In the genomic region with DNA sequence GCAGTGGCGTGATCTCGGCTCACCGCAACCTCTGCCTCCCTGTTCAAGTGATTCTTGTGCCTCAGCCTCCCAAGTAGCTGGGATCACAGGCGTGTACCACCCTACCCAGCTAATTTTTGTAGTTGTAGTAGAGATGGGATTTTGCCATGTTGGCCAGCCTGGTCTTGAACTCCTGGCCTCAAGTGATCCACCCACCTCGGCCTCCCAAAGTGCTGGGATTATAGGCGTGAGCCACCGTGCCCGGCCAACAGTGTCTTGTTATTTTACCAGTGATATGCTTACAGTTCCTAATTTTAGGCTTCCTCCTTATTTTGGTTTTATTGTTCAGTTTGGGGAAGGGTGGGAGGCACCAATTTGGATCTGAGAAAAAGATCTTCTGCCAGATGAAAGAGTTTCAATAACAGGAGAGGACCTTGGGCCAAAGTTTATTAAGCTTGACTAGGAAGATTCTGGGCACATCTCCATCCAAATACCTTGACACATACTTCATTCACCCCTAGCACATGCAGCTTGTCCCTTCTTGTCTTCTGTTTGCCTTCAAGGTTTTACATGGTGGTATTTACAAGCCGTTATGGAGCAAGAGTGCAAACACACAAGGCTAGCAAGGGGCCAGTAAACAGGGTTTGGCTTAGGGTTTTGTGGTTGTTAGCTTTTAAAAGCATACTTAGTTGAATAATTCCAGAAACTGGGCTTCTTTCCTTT, we compare ENCODE assay signal across 14 cellular contexts.
DNase-seq lines count a peak whose midpoint lies in the region; ATAC-seq and TF ChIP-seq lines count a peak whose summit lies in the region.
"Had no signal": no experiment of that assay in that cellular context is flagged by ENCODE, and none has a peak within 500 bp of the region (broad histone marks: within the 10 kb centered on the region; RNA-seq: fewer than 3 reads in every experiment).

No MANE protein-coding gene starts in this region.

- peak overlapping the region; percentile 12 for H3K27ac ChIP-seq in H9 (ENCODE audit: insufficient read length, low read depth, low read length)
- peak overlapping the region; percentile 42 to 50 for H3K27ac ChIP-seq in ascending aorta
- H3K27ac ChIP-seq: parathyroid adenoma, SJSA1 had no signal

- no peaks in the 10 kb centered on the region for H4K20me1 ChIP-seq in H9 (ENCODE audit: control insufficient read depth, insufficient read depth, insufficient read length)

- H3K27me3 ChIP-seq in H9 (ENCODE audit: insufficient read depth, low read length) (no peaks in the 10 kb centered on the region), ascending aorta (no peaks in the 10 kb centered on the region)
- H3K27me3 ChIP-seq: SJSA1 had no signal

- DNase-seq in H9 (no peak), ascending aorta (ENCODE audit: low spot score in 2 of 2) (no peak), glutamatergic neuron (no peak), sciatic nerve (ENCODE audit: low spot score) (no peak), NCI-H2107 (lab: John Stamatoyannopoulos, UW) (no peak), HFFc6 (no peak), COLO829 (ENCODE audit: low spot score) (no peak)
- DNase-seq in activated CD4-positive, alpha-beta T cell treated with anti-CD3 and anti-CD28 coated beads, Interleukin-2, amount 10 ng/mL, durations not matched to agents 7 days and 5 days: no peak
- DNase-seq: activated CD4-positive, alpha-beta T cell treated with anti-CD3 and anti-CD28 coated beads, Interleukin-2, amount 50 U/mL, for 48 hours; kidney glomerular epithelial cell; NCI-H1417 treated with DMSO at 0.1 percent for 48 hours; NCI-H446 had no signal

- intact Hi-C loops in ascending aorta (cut with DNase I) (no loop called here), sciatic nerve (cut with DNase I) (no loop called here)

- TF ChIP-seq CTCF in H9 (conservative IDR thresholded peaks at IDR 0.05): no peak
- no peak for TF ChIP-seq CTCF in ascending aorta (IDR thresholded peaks at IDR 0.05)
- no peak for TF ChIP-seq CTCF in glutamatergic neuron (IDR thresholded peaks at IDR 0.05; ENCODE audit: partially characterized antibody, unreplicated experiment)
- no peak for TF ChIP-seq CTCF in HFFc6 (IDR thresholded peaks at IDR 0.05)

- no peak overlapping the region for H3K4me3 ChIP-seq in ascending aorta
- H3K4me3 ChIP-seq: SJSA1 had no signal

- H3K36me3 Mint-ChIP-seq in H9 (ENCODE audit: insufficient read depth in 1 of 3, low read depth in 3 of 3) (peaks cover 3 to 13% (median 12%) of the 10 kb centered on the region in 3 experiments; a peak in 6 of 7 replicates), glutamatergic neuron (ENCODE audit: unreplicated experiment) (peaks cover 8% of the 10 kb centered on the region), HFFc6 (ENCODE audit: low read depth) (peaks cover 2% of the 10 kb centered on the region; the same call in 1 of the 2 replicates)
- H3K36me3 Mint-ChIP-seq in activated CD4-positive, alpha-beta T cell treated with anti-CD3 and anti-CD28 coated beads, Interleukin-2, amount 10 ng/mL, durations not matched to agents 7 days and 5 days (ENCODE audit: low read depth): no peaks in the 10 kb centered on the region

- H3K4me1 Mint-ChIP-seq in H9: peaks cover 40 to 50% of the 10 kb centered on the region in 2 experiments
- H3K4me1 Mint-ChIP-seq in glutamatergic neuron (ENCODE audit: low read depth, unreplicated experiment): peaks cover 8% of the 10 kb centered on the region
- H3K4me1 Mint-ChIP-seq in HFFc6 (ENCODE audit: low read depth): peaks cover 29% of the 10 kb centered on the region
- H3K4me1 Mint-ChIP-seq in activated CD4-positive, alpha-beta T cell treated with anti-CD3 and anti-CD28 coated beads, Interleukin-2, amount 10 ng/mL, durations not matched to agents 7 days and 5 days: peaks cover 16% of the 10 kb centered on the region

- H3K4me1 ChIP-seq in H9 (ENCODE audit: insufficient read depth, low read length) (peaks cover 4% of the 10 kb centered on the region; the same call in 1 of the 2 replicates), ascending aorta (peaks cover 0 to 6% of the 10 kb centered on the region in 2 donors)
- H3K4me1 ChIP-seq: parathyroid adenoma had no signal

- no peak overlapping the region for H2AK5ac ChIP-seq in H9 (ENCODE audit: insufficient read length, low read length)

- H3K79me1 ChIP-seq in H9 (ENCODE audit: insufficient read depth, low read depth, low read length, poor library complexity, severe bottlenecking): no peaks in the 10 kb centered on the region

- H3K9me3 ChIP-seq in H9 (ENCODE audit: control insufficient read depth, low read depth, low read length) (no peaks in the 10 kb centered on the region), ascending aorta (peaks cover 9 to 14% of the 10 kb centered on the region in 2 donors)
- H3K9me3 ChIP-seq: SJSA1 had no signal

- WGBS in H9 (ENCODE audit: extremely low coverage, insufficient read length, low lambda C conversion rate): no CpG with 5 or more reads among the region's 9 CpGs

- ATAC-seq in sciatic nerve: peak; percentile 42

- no peak overlapping the region for H2AFZ ChIP-seq in H9 (ENCODE audit: low read length)
- H2AFZ ChIP-seq: parathyroid adenoma had no signal

- H2BK12ac ChIP-seq in H9 (ENCODE audit: insufficient read length, low read depth, low read length): no peak overlapping the region

- H2BK5ac ChIP-seq in H9 (ENCODE audit: insufficient read length, low read length): no peak overlapping the region

- H3K23me2 ChIP-seq in H9 (ENCODE audit: insufficient read length, low read depth, low read length, poor library complexity, severe bottlenecking): no peaks in the 10 kb centered on the region

- no peaks in the 10 kb centered on the region for H3K27me3 Mint-ChIP-seq in H9 (ENCODE audit: low read depth)
- no peaks in the 10 kb centered on the region for H3K27me3 Mint-ChIP-seq in glutamatergic neuron (ENCODE audit: unreplicated experiment)
- no peaks in the 10 kb centered on the region for H3K27me3 Mint-ChIP-seq in HFFc6 (ENCODE audit: insufficient read depth)
- peaks cover 11% of the 10 kb centered on the region for H3K27me3 Mint-ChIP-seq in activated CD4-positive, alpha-beta T cell treated with anti-CD3 and anti-CD28 coated beads, Interleukin-2, amount 10 ng/mL, durations not matched to agents 7 days and 5 days

- no peak overlapping the region for H3K4me3 Mint-ChIP-seq in H9
- H3K4me3 Mint-ChIP-seq in glutamatergic neuron (ENCODE audit: unreplicated experiment): no peak overlapping the region
- no peak overlapping the region for H3K4me3 Mint-ChIP-seq in HFFc6
- no peak overlapping the region for H3K4me3 Mint-ChIP-seq in activated CD4-positive, alpha-beta T cell treated with anti-CD3 and anti-CD28 coated beads, Interleukin-2, amount 10 ng/mL, durations not matched to agents 7 days and 5 days

- no peak overlapping the region for H3K4ac ChIP-seq in H9 (ENCODE audit: low read depth, low read length)

- no peak overlapping the region for H2BK120ac ChIP-seq in H9 (ENCODE audit: low read depth, low read length, poor library complexity, severe bottlenecking)

- H3K9me3 Mint-ChIP-seq in H9: peaks cover 7 to 13% of the 10 kb centered on the region in 2 experiments; a peak in 4 of 5 replicates
- H3K9me3 Mint-ChIP-seq in glutamatergic neuron (ENCODE audit: unreplicated experiment): peaks cover 3% of the 10 kb centered on the region
- no peaks in the 10 kb centered on the region for H3K9me3 Mint-ChIP-seq in HFFc6
- peaks cover 8% of the 10 kb centered on the region for H3K9me3 Mint-ChIP-seq in activated CD4-positive, alpha-beta T cell treated with anti-CD3 and anti-CD28 coated beads, Interleukin-2, amount 10 ng/mL, durations not matched to agents 7 days and 5 days

- H4K8ac ChIP-seq in H9 (replicated peaks; ENCODE audit: insufficient read length, low read depth, low read length): no peak overlapping the region

- no peak overlapping the region; a peak in 1 of 7 replicates for H3K27ac Mint-ChIP-seq in H9
- H3K27ac Mint-ChIP-seq in glutamatergic neuron (ENCODE audit: unreplicated experiment): peak overlapping the region; percentile 20
- H3K27ac Mint-ChIP-seq in HFFc6: no peak overlapping the region
- H3K27ac Mint-ChIP-seq in activated CD4-positive, alpha-beta T cell treated with anti-CD3 and anti-CD28 coated beads, Interleukin-2, amount 10 ng/mL, durations not matched to agents 7 days and 5 days: no peak overlapping the region

- no peaks in the 10 kb centered on the region for H3K36me3 ChIP-seq in ascending aorta
- H3K36me3 ChIP-seq: SJSA1 had no signal

- no peaks in the 10 kb centered on the region for H3K79me2 ChIP-seq in H9 (ENCODE audit: insufficient read depth, low read length)
- H3K79me2 ChIP-seq: parathyroid adenoma had no signal

- no peak overlapping the region for H3K9ac ChIP-seq in H9 (ENCODE audit: extremely low read depth, insufficient read length, low read length)
- H3K9ac ChIP-seq: parathyroid adenoma had no signal

- H3T11ph ChIP-seq in H9 (ENCODE audit: low read length): no peak overlapping the region

- H3K14ac ChIP-seq in H9 (ENCODE audit: insufficient read depth, low read length): no peak overlapping the region

- H4K5ac ChIP-seq in H9 (ENCODE audit: insufficient read length, low read depth, low read length): no peak overlapping the region

- H2BK20ac ChIP-seq in H9 (ENCODE audit: low read depth, low read length, poor library complexity, severe bottlenecking): peak overlapping the region; percentile 64

- CTCF ChIA-PET in activated CD4-positive, alpha-beta T cell treated with anti-CD3 and anti-CD28 coated beads, Interleukin-2, amount 10 ng/mL, durations not matched to agents 7 days and 5 days (lab: Charles Lee): no interaction called here

- no peak overlapping the region for H3K23ac ChIP-seq in H9 (ENCODE audit: insufficient read length, low read depth, low read length)

- POLR2A ChIA-PET in activated CD4-positive, alpha-beta T cell treated with anti-CD3 and anti-CD28 coated beads, Interleukin-2, amount 10 ng/mL, durations not matched to agents 7 days and 5 days (lab: Charles Lee): no interaction called here

- no peak overlapping the region for H3K56ac ChIP-seq in H9 (ENCODE audit: insufficient read length, low read depth, low read length)

- no peak overlapping the region for H3K4me2 ChIP-seq in H9 (ENCODE audit: insufficient read depth, insufficient read length, low read length)

- no peak overlapping the region for H4K91ac ChIP-seq in H9 (ENCODE audit: insufficient read length, low read depth, low read length)

- no peak overlapping the region for H2BK15ac ChIP-seq in H9 (ENCODE audit: low read depth, low read length)

- H3K18ac ChIP-seq in H9 (ENCODE audit: insufficient read length, low read depth, low read length): no peak overlapping the region
